10 cellular contexts compared by ENCODE assay signal in the genomic region with DNA sequence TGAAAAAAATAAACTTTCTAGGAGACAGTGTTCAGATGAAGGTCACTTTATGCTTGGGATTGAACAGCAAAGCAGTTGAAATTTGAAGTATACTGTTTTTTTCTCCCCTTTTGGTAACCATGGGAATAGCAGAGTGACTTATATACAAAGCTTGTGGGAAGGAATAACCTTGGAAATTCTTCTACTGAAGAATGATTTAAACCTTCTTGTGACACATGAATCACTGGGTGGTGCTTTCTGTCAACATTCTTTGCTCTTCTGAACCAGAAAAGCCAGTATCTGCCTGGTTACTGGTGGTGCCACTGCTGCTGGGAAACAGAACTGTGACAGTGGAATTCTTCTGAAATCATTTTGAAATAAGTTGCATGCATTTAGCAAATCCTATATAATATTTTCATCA. TPM values are rescaled to one million over a fixed set of nuclear protein-coding genes. Genes with fewer than 3 reads are reported as not detected.
DNase-seq lines count a peak whose midpoint lies in the region; ATAC-seq, FAIRE-seq and TF ChIP-seq lines count a peak whose summit lies in the region.
"Had no signal": no experiment of that assay in that cellular context is flagged by ENCODE, and none has a peak within 500 bp of the region (broad histone marks: within the 10 kb centered on the region; RNA-seq: fewer than 3 reads in every experiment).

No MANE protein-coding gene starts in this region.

- peak overlapping the region; percentile 84 for H3K4me2 ChIP-seq in A549
- H3K4me2 ChIP-seq: BLaER1 treated with 17β-estradiol and CSF1 and Interleukin-3, amounts not matched to agents 10 nM and 100 nM had no signal

- CTCF ChIA-PET in A549 (lab: Yijun Ruan, JAX): interaction anchor here (0.9 to 2.0 kb wide), 3 partner anchors 23 to 66 kb away, joined by 3 to 6 read pairs (median 5); no protein-coding TSS in a partner anchor

- FAIRE-seq in A549 (lab: Jason Lieb, UNC) (no peak), bronchial epithelial cell (lab: Jason Lieb, UNC) (no peak)

- intact Hi-C loops in lower lobe of right lung (cut with DNase I): no loop called here

- no peak for TF ChIP-seq POLR2A in A549 (IDR thresholded peaks at IDR 0.05; ENCODE audit: low read length)

- POLR2A ChIA-PET in A549 (lab: Yijun Ruan, JAX): interaction anchor here (1.0 to 1.2 kb wide), 2 partner anchors 31 to 42 kb away, joined by 4 to 5 read pairs; no protein-coding TSS in a partner anchor

- peak; percentile 75 to 83; a peak in 3 of 5 replicates for TF ChIP-seq EP300 in A549 (IDR thresholded peaks at IDR 0.05)

- H3K36me3 ChIP-seq in bronchial epithelial cell (ENCODE audit: control insufficient read depth, insufficient read depth, low read length): no peaks in the 10 kb centered on the region
- no peaks in the 10 kb centered on the region for H3K36me3 ChIP-seq in lower lobe of right lung
- H3K36me3 ChIP-seq: BLaER1 treated with 17β-estradiol and CSF1 and Interleukin-3, amounts not matched to agents 10 nM and 100 nM had no signal

- H3K9me3 ChIP-seq in A549: peaks cover 15% of the 10 kb centered on the region
- no peaks in the 10 kb centered on the region for H3K9me3 ChIP-seq in lower lobe of right lung

- H3K27ac ChIP-seq in A549 (peak overlapping the region; percentile 81 to 86), lower lobe of right lung (no peak overlapping the region)
- H3K27ac ChIP-seq: BLaER1 treated with 17β-estradiol and CSF1 and Interleukin-3, amounts not matched to agents 10 nM and 100 nM had no signal

- DNase-seq in A549 (ENCODE audit: low read depth in 1 of 2, low spot score in 1 of 2): peak; percentile 73 to 93
- DNase-seq in HPDE6-E6E7 (ENCODE audit: extremely low spot score): peak; percentile 66
- DNase-seq in bronchial epithelial cell (ENCODE audit: low read depth): peak; percentile 98
- no peak for DNase-seq in lower lobe of right lung
- no peak for DNase-seq in NAMALWA (ENCODE audit: low spot score)
- no peak for DNase-seq in GOT3 (lab: John Stamatoyannopoulos, UW)
- no peak for DNase-seq in 8988T
- DNase-seq: activated CD8-positive, alpha-beta memory T cell treated with anti-CD3 and anti-CD28 coated beads, Interleukin-2, amount 50 U/mL, for 4 hours had no signal

- H3K4me3 ChIP-seq in A549: no peak overlapping the region
- H3K4me3 ChIP-seq in bronchial epithelial cell (ENCODE audit: low read depth, low read length): no peak overlapping the region
- no peak overlapping the region for H3K4me3 ChIP-seq in lower lobe of right lung
- H3K4me3 ChIP-seq: BLaER1 treated with 17β-estradiol and CSF1 and Interleukin-3, amounts not matched to agents 10 nM and 100 nM had no signal

- H3K4me1 ChIP-seq in A549 (peaks cover 60% of the 10 kb centered on the region), lower lobe of right lung (no peaks in the 10 kb centered on the region)

- H3K27me3 ChIP-seq in bronchial epithelial cell (ENCODE audit: control insufficient read depth, insufficient read depth, low read length) (no peaks in the 10 kb centered on the region), lower lobe of right lung (ENCODE audit: low read depth) (no peaks in the 10 kb centered on the region)
- H3K27me3 ChIP-seq: BLaER1 treated with 17β-estradiol and CSF1 and Interleukin-3, amounts not matched to agents 10 nM and 100 nM had no signal

- ATAC-seq in A549 (peak; percentile 89 to 92), lower lobe of right lung (peak; percentile 61 to 68), GM18502 (IDR thresholded peaks at IDR 0.05; ENCODE audit: poor library complexity, unreplicated experiment) (no peak)

- TF ChIP-seq CTCF in A549 (IDR thresholded peaks at IDR 0.05) (no peak), bronchial epithelial cell (IDR thresholded peaks at IDR 0.05; ENCODE audit: insufficient read depth, low read length, severe bottlenecking) (no peak), lower lobe of right lung (IDR thresholded peaks at IDR 0.05) (no peak)

- TF ChIP-seq RAD21 in A549 (conservative IDR thresholded peaks at IDR 0.05 in 1 of 2, IDR thresholded peaks at IDR 0.05 in 1 of 2): peak; percentile 34 to 60

TF ChIP-seq in A549, 52 proteins besides CTCF, POLR2A, EP300 and RAD21:
- TF ChIP-seq JUN (IDR thresholded peaks at IDR 0.05) (peak; percentile 74 to 82; a peak in 3 of 5 replicates), RFX5 (IDR thresholded peaks at IDR 0.05) (peak; percentile 93), NFE2L2 (conservative IDR thresholded peaks at IDR 0.05; ENCODE audit: low read length) (no peak), SMC3 (IDR thresholded peaks at IDR 0.05) (peak; percentile 58), FOSL2 (IDR thresholded peaks at IDR 0.05) (peak; percentile 80), FOSL2 (CRISPR knock-in tag; IDR thresholded peaks at IDR 0.05) (peak; percentile 94), ESRRA (IDR thresholded peaks at IDR 0.05; ENCODE audit: borderline replicate concordance, low read length) (peak; percentile 88), JUNB (IDR thresholded peaks at IDR 0.05) (peak; percentile 86), CEBPB (IDR thresholded peaks at IDR 0.05) (peak in 1 of 2 experiments; percentile 38; a peak in 1 of 4 replicates), HOXB5 (CRISPR knock-in tag; IDR thresholded peaks at IDR 0.05) (no peak), GATA3 (IDR thresholded peaks at IDR 0.05; ENCODE audit: borderline replicate concordance) (peak; percentile 75; the same call in 1 of the 2 replicates)
- TF ChIP-seq, protein P1, sequence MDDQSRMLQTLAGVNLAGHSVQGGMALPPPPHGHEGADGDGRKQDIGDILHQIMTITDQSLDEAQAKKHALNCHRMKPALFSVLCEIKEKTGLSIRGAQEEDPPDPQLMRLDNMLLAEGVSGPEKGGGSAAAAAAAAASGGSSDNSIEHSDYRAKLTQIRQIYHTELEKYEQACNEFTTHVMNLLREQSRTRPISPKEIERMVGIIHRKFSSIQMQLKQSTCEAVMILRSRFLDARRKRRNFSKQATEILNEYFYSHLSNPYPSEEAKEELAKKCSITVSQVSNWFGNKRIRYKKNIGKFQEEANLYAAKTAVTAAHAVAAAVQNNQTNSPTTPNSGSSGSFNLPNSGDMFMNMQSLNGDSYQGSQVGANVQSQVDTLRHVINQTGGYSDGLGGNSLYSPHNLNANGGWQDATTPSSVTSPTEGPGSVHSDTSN (IDR thresholded peaks at IDR 0.05): peak; percentile 70; the same call in 1 of the 2 replicates
- TF ChIP-seq, protein P2, sequence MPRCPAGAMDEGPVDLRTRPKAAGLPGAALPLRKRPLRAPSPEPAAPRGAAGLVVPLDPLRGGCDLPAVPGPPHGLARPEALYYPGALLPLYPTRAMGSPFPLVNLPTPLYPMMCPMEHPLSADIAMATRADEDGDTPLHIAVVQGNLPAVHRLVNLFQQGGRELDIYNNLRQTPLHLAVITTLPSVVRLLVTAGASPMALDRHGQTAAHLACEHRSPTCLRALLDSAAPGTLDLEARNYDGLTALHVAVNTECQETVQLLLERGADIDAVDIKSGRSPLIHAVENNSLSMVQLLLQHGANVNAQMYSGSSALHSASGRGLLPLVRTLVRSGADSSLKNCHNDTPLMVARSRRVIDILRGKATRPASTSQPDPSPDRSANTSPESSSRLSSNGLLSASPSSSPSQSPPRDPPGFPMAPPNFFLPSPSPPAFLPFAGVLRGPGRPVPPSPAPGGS (IDR thresholded peaks at IDR 0.05): no peak; the same call in 2 of the 3 replicates

RNA-seq across cellular contexts. Expression of a gene that starts 39.4 kb away (rescaled TPM):
- polyA plus RNA-seq in A549 (2011; rRNA removed): 127 and 137 TPM in 2 replicates
- 33.7 and 35.9 TPM in 2 replicates for polyA plus RNA-seq in A549 (2012; cell fraction: cytosol; rRNA removed)
- 21.6 and 24.5 TPM in 2 replicates for polyA plus RNA-seq in A549 (2012; cell fraction: nucleus; rRNA removed)
- 56.8 to 62.0 TPM (median 61.7 TPM) in 3 replicates for polyA plus RNA-seq in A549 (2017; fragmentation: RNase III; extraction: RNeasy Plus Mini Kit Qiagen cat#74134 plus additional on column Dnase treatment)
- 137 and 144 TPM in 2 replicates for polyA minus RNA-seq in A549 (2011; rRNA and poly(A)+ RNA removed)
- 217 and 260 TPM in 2 replicates for total RNA-seq in bronchial epithelial cell
- 20.8 TPM for total RNA-seq in lower lobe of right lung

Comparison
In these comparisons a context has a peak if more than half of its experiments do, and no peak if none do; other contexts are left out.
1. DNase-seq: peak in A549 (2 of 2), HPDE6-E6E7 (single experiment) and bronchial epithelial cell (single experiment); none in lower lobe of right lung (single experiment), NAMALWA (single experiment), GOT3 (single experiment) and 8988T (single experiment).
2. RNA of a gene that starts 39.4 kb away (total RNA-seq): 217 to 260 TPM in bronchial epithelial cell; 20.8 TPM in lower lobe of right lung (single experiment); every median in the first group is over 10 times any median in the second.